ENCODE assay signal across 13 cellular contexts in genomic region chr2:182870227-182870626, GRCh38. TPM values are rescaled to one million over a fixed set of nuclear protein-coding genes. Genes with fewer than 3 reads are reported as not detected.
DNase-seq lines count a peak whose midpoint lies in the region; ATAC-seq, FAIRE-seq and TF ChIP-seq lines count a peak whose summit lies in the region.
"Had no signal": no experiment of that assay in that cellular context is flagged by ENCODE, and none has a peak within 500 bp of the region (broad histone marks: within the 10 kb centered on the region; RNA-seq: fewer than 3 reads in every experiment).

No MANE protein-coding gene starts in this region.

- H3K4me3 ChIP-seq in HEK293 (ENCODE audit: low read depth, low read length) = no peak overlapping the region
- H3K4me3 ChIP-seq in keratinocyte (ENCODE audit: control insufficient read depth in 2 of 3, extremely low read depth in 1 of 3, insufficient read depth in 2 of 3, low read depth in 1 of 3, low read length in 3 of 3) = no peak overlapping the region
- no peak overlapping the region for H3K4me3 ChIP-seq in foreskin fibroblast (ENCODE audit: low read depth in 1 of 2, low read length in 2 of 2)
- H3K4me3 ChIP-seq: adrenal gland, spleen, tibial nerve had no signal

- no peak for FAIRE-seq in keratinocyte (lab: Jason Lieb, UNC)

- DNase-seq in DMS 273 (lab: John Stamatoyannopoulos, UW; ENCODE audit: unreplicated experiment) (peak; percentile 73), DMS 273 treated with DMSO at 0.1 percent for 48 hours (lab: John Stamatoyannopoulos, UW) (no peak), SK-MEL-5 (ENCODE audit: low read depth, low spot score) (peak; percentile 71), keratinocyte (ENCODE audit: low read depth, low spot score) (no peak), foreskin fibroblast (no peak), glomerular visceral epithelial cell (ENCODE audit: extremely low spot score) (no peak)
- DNase-seq: 8988T, spleen had no signal

- no peak overlapping the region for H2AFZ ChIP-seq in keratinocyte (ENCODE audit: control insufficient read depth, low read length)

- ATAC-seq in GM21529 (IDR thresholded peaks at IDR 0.05; ENCODE audit: unreplicated experiment) = no peak

- CTCF ChIA-PET in HEK293 (lab: Yijun Ruan, JAX) = interaction anchor here (0.5 to 4.6 kb wide), 16 partner anchors 9 to 205 kb away, joined by 3 to 30 read pairs (median 4); no protein-coding TSS in a partner anchor

- TF ChIP-seq CTCF in HEK293 (tag by site-specific recombination; IDR thresholded peaks at IDR 0.05) (no peak), keratinocyte (optimal IDR thresholded peaks at IDR 0.05 in 1 of 3, IDR thresholded peaks at IDR 0.05 in 1 of 3, conservative IDR thresholded peaks at IDR 0.05 in 1 of 3; ENCODE audit: extremely low read depth in 1 of 3, insufficient read depth in 2 of 3, low read length in 3 of 3) (peak; percentile 37 to 72 (median 45)), foreskin fibroblast (IDR thresholded peaks at IDR 0.05; ENCODE audit: low read depth, low read length) (no peak)

- H3K9ac ChIP-seq in keratinocyte (ENCODE audit: control insufficient read depth, extremely low read depth, insufficient read depth, low read length) = no peak overlapping the region

- H3K27me3 ChIP-seq in keratinocyte (ENCODE audit: control insufficient read depth, extremely low read depth, insufficient read depth, low read length) = peaks cover 28% of the 10 kb centered on the region
- H3K27me3 ChIP-seq: adrenal gland, tibial nerve had no signal

- POLR2A ChIA-PET in HEK293 (lab: Yijun Ruan, JAX) = no interaction called here

- no peaks in the 10 kb centered on the region for H3K9me1 ChIP-seq in keratinocyte (ENCODE audit: control insufficient read depth, extremely low read depth, insufficient read depth, low read length)

- H3K79me2 ChIP-seq in keratinocyte (ENCODE audit: control insufficient read depth, insufficient read depth, low read length) = no peaks in the 10 kb centered on the region

- no peaks in the 10 kb centered on the region for H3K36me3 ChIP-seq in HEK293 (ENCODE audit: control insufficient read depth in 2 of 2, insufficient read depth in 1 of 2, low read length in 2 of 2)
- no peaks in the 10 kb centered on the region for H3K36me3 ChIP-seq in keratinocyte (ENCODE audit: control insufficient read depth in 2 of 2, extremely low read depth in 1 of 2, insufficient read depth in 2 of 2, low read length in 2 of 2)
- H3K36me3 ChIP-seq: adrenal gland, spleen, tibial nerve had no signal

- dilution Hi-C loops in keratinocyte (cut with MboI; ENCODE audit: extremely low pct_ligation_motif_present, low sequenced_read_pairs) = no loop called here

- no peaks in the 10 kb centered on the region for H3K9me3 ChIP-seq in HEK293 (ENCODE audit: control insufficient read depth, insufficient read depth, low read depth, low read length)
- no peaks in the 10 kb centered on the region for H3K9me3 ChIP-seq in keratinocyte (ENCODE audit: control insufficient read depth, low read depth, low read length)
- H3K9me3 ChIP-seq: adrenal gland had no signal

- H4K20me1 ChIP-seq in keratinocyte (ENCODE audit: control insufficient read depth, extremely low read depth, insufficient read depth, low read length) = no peaks in the 10 kb centered on the region

- H3K4me2 ChIP-seq in keratinocyte (ENCODE audit: control insufficient read depth, extremely low read depth, insufficient read depth, low read depth, low read length) = no peak overlapping the region

- H3K4me1 ChIP-seq in HEK293 (ENCODE audit: control insufficient read depth, insufficient read depth, low read length) (peaks cover 6% of the 10 kb centered on the region), keratinocyte (ENCODE audit: control insufficient read depth, extremely low read depth, insufficient read depth, low read length) (peaks cover 10% of the 10 kb centered on the region)

- H3K27ac ChIP-seq in HEK293 (ENCODE audit: extremely low read depth, low read depth, low read length) (no peak overlapping the region), keratinocyte (ENCODE audit: control insufficient read depth, insufficient read depth, low read length) (no peak overlapping the region)
- H3K27ac ChIP-seq: adrenal gland, spleen, tibial nerve had no signal

- in situ Hi-C loops in SK-MEL-5 (cut with HindIII; ENCODE audit: low pct_unique_long_range_greater_than_20kb, low sequenced_read_pairs) = no loop called here

TF ChIP-seq in HEK293, 187 proteins besides CTCF, POLR2A, EP300 and RAD21:
- TF ChIP-seq ZNF843 (tag by site-specific recombination; IDR thresholded peaks at IDR 0.05) (no peak), ZNF10 (tag by site-specific recombination; IDR thresholded peaks at IDR 0.05) (peak; percentile 76; the same call in 1 of the 2 replicates)

RNA-seq across cellular contexts. Expression of gene FRZB, which starts 3.8 kb away (rescaled TPM):
- total RNA-seq in SK-MEL-5 (2014; rRNA removed; shearing (Covaris generic)) = not detected in 2 replicates
- not detected in 2 replicates for polyA plus RNA-seq in SK-MEL-5 (2015; cell fraction: cytosol; rRNA removed)
- 0.08 TPM in 1 of 2 replicates, not detected in the other for polyA plus RNA-seq in SK-MEL-5 (2015; cell fraction: nucleus; rRNA removed)
- polyA plus RNA-seq in keratinocyte = 0.05 TPM in 2 of 3 replicates, not detected in the other
- 2.3 TPM for polyA plus RNA-seq in keratinocyte (2011; ENCODE audit: low read depth)
- not detected in 2 replicates for polyA plus RNA-seq in keratinocyte (2011; cell fraction: cytosol; rRNA removed)
- 0.17 and 0.24 TPM in 2 replicates for polyA plus RNA-seq in keratinocyte (2011; cell fraction: nucleus; rRNA removed)
- polyA plus RNA-seq in keratinocyte (2012; ENCODE audit: low replicate concordance) = 1.5 TPM in 1 of 2 replicates, not detected in the other
- 0.13 TPM in 1 of 3 replicates, not detected in the others for polyA minus RNA-seq in keratinocyte
- not detected for polyA minus RNA-seq in keratinocyte (2011; cell fraction: cytosol; rRNA and poly(A)+ RNA removed)
- 0.42 and 1.4 TPM in 2 replicates for polyA minus RNA-seq in keratinocyte (2011; cell fraction: nucleus; rRNA and poly(A)+ RNA removed)
- total RNA-seq: T-helper 1 cell treated with Interleukin-12 subunit alpha and Interleukin-12 subunit beta and Interleukin-4 antibody, amounts not matched to agents 30 ng/mL and 1 ng/mL, for 36 hours had no signal

Comparison
In these comparisons a context has a peak if more than half of its experiments do, and no peak if none do; other contexts are left out.
1. DNase-seq: peak in DMS 273 (single experiment) and SK-MEL-5 (single experiment); none in DMS 273 treated with DMSO at 0.1 percent for 48 hours (single experiment), keratinocyte (single experiment), foreskin fibroblast (0 of 2) and glomerular visceral epithelial cell (single experiment).
2. CTCF ChIP-seq: peak in keratinocyte (3 of 3); none in HEK293 (single experiment) and foreskin fibroblast (single experiment).